17 cellular contexts compared by ENCODE assay signal in the genomic region with DNA sequence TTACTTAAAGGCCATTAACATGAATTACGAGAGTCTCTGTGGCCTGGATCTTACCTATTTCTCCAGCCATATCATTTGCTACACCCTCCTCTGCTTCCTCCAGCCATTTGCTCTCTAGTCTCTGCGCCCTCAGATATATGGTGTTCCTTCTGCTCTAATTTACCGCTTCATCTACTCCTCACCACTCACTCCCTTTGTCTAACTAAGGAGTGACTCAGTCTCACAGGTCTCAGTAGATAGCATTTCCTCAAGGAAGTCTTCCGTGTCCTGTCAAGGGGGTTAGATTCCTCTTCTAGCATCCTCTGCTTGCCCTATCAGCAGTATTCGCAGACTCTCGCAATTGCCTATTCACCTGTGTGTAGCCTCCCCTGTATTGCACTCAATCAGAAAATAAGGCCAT.
"Had no signal": no experiment of that assay in that cellular context is flagged by ENCODE, and none has a peak within 500 bp of the region (broad histone marks: within the 10 kb centered on the region; RNA-seq: fewer than 3 reads in every experiment).

No MANE protein-coding gene starts in this region.

- H3K4me1 Mint-ChIP-seq: naive thymus-derived CD4-positive, alpha-beta T cell had no signal

- H3K27ac ChIP-seq: colonic mucosa, heart left ventricle, stomach, transverse colon had no signal

- H3K4me1 ChIP-seq: colonic mucosa, heart left ventricle, stomach, transverse colon had no signal

- H3K36me3 ChIP-seq: colonic mucosa, heart left ventricle, stomach, thoracic aorta, transverse colon had no signal

- DNase-seq: colonic mucosa; dermis blood vessel endothelial cell; foreskin melanocyte; heart left ventricle; hypothalamus; left colon; mammary epithelial cell; naive thymus-derived CD4-positive, alpha-beta T cell; posterior cingulate gyrus; small intestine; stimulated activated CD4-positive, alpha-beta T cell treated with anti-CD3 and anti-CD28 coated beads, Interleukin-12 subunit alpha, Interleukin-12 subunit beta, amount 100 ng/mL, for 4 hours; stimulated activated naive CD4-positive, alpha-beta T cell; stomach; substantia nigra; transverse colon had no signal

- H3K27me3 Mint-ChIP-seq: naive thymus-derived CD4-positive, alpha-beta T cell had no signal

- H3K4me3 ChIP-seq: colonic mucosa, heart left ventricle, stomach, thoracic aorta, transverse colon had no signal

- H3K27ac Mint-ChIP-seq: naive thymus-derived CD4-positive, alpha-beta T cell had no signal

- H3K9me3 ChIP-seq: colonic mucosa had no signal

- ATAC-seq: heart left ventricle; left colon; naive thymus-derived CD4-positive, alpha-beta T cell; right cardiac atrium had no signal

- H3K4me3 Mint-ChIP-seq: naive thymus-derived CD4-positive, alpha-beta T cell had no signal

- H3K27me3 ChIP-seq: colonic mucosa, heart left ventricle, stomach, transverse colon had no signal
